In the genomic region with DNA sequence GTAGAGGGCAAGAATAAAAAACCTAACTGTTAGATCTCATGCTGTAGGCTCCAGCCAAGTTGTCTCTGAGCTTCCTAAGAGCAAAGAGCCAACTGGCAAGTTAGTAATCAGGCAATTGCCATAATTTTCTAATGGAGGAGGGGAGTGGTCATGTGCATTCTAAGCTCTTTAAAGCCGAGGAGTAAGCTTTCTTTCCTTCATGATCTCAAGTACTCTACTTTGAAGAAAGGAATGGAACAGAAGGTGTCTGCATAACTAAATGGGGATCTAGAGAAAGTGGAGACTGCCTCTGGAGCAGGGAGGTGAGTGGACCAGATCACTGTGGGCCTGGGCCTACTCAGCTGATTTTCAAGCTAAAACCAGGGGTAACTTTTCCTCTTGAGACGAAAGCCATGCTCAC, we compare ENCODE assay signal across 12 cellular contexts. TPM values are rescaled to one million over a fixed set of nuclear protein-coding genes. Genes with fewer than 3 reads are reported as not detected.
DNase-seq lines count a peak whose midpoint lies in the region; ATAC-seq and TF ChIP-seq lines count a peak whose summit lies in the region.
"Had no signal": no experiment of that assay in that cellular context is flagged by ENCODE, and none has a peak within 500 bp of the region (broad histone marks: within the 10 kb centered on the region; RNA-seq: fewer than 3 reads in every experiment).

No MANE protein-coding gene starts in this region.

- no peaks in the 10 kb centered on the region for H3K36me3 ChIP-seq in esophagus (ENCODE audit: control insufficient read depth in 2 of 2, insufficient read depth in 2 of 2, low read length in 1 of 2)
- H3K36me3 ChIP-seq in stomach smooth muscle (ENCODE audit: control insufficient read depth in 2 of 2, insufficient read depth in 2 of 2, low read length in 2 of 2), result peaks cover 5 to 11% of the 10 kb centered on the region in 2 donors

- H3K4me3 ChIP-seq in esophagus (ENCODE audit: low read depth in 1 of 2, low read length in 2 of 2) (no peak overlapping the region), stomach smooth muscle (ENCODE audit: low read length in 2 of 2) (no peak overlapping the region)
- H3K4me3 ChIP-seq: adrenal gland, left lung had no signal

- CTCF ChIA-PET in activated CD8-positive, alpha-beta memory T cell treated with anti-CD3 and anti-CD28 coated beads, Interleukin-2, amount 10 ng/mL, durations not matched to agents 7 days and 5 days (lab: Charles Lee), result interaction anchor here (0.9 to 4.2 kb wide), 7 partner anchors 9 to 297 kb away, joined by 3 to 26 read pairs (median 6); no protein-coding TSS in a partner anchor

- H3K27me3 ChIP-seq in esophagus (ENCODE audit: control insufficient read depth in 1 of 2, insufficient read depth in 2 of 2, low read length in 2 of 2) (no peaks in the 10 kb centered on the region), stomach smooth muscle (ENCODE audit: control insufficient read depth in 1 of 2, insufficient read depth in 2 of 2, low read length in 2 of 2) (no peaks in the 10 kb centered on the region)
- H3K27me3 ChIP-seq: adrenal gland, left lung had no signal

- no peaks in the 10 kb centered on the region for H3K9me3 Mint-ChIP-seq in activated CD8-positive, alpha-beta memory T cell treated with anti-CD3 and anti-CD28 coated beads, Interleukin-2, amount 10 ng/mL, durations not matched to agents 7 days and 5 days (ENCODE audit: low read depth)

- peaks cover 0 to 8% of the 10 kb centered on the region in 2 donors for H3K4me1 ChIP-seq in esophagus (ENCODE audit: control insufficient read depth in 2 of 2, insufficient read depth in 2 of 2, low read length in 1 of 2)
- peaks cover 10% of the 10 kb centered on the region for H3K4me1 ChIP-seq in stomach smooth muscle (ENCODE audit: control insufficient read depth, insufficient read depth, low read length)

- H3K27me3 Mint-ChIP-seq in activated CD8-positive, alpha-beta memory T cell treated with anti-CD3 and anti-CD28 coated beads, Interleukin-2, amount 10 ng/mL, durations not matched to agents 7 days and 5 days, result no peaks in the 10 kb centered on the region

- 65 to 72% methylated on average over 2 of the region's 2 CpGs for WGBS in esophagus, 2 donors

- no peak overlapping the region for H3K9ac ChIP-seq in stomach smooth muscle (ENCODE audit: low read length in 2 of 2)

- peak overlapping the region; percentile 59 for H3K27ac Mint-ChIP-seq in activated CD8-positive, alpha-beta memory T cell treated with anti-CD3 and anti-CD28 coated beads, Interleukin-2, amount 10 ng/mL, durations not matched to agents 7 days and 5 days

- no peak for DNase-seq in activated CD8-positive, alpha-beta memory T cell treated with anti-CD3 and anti-CD28 coated beads, Interleukin-2, amount 10 ng/mL, durations not matched to agents 7 days and 5 days
- no peak for DNase-seq in activated CD8-positive, alpha-beta memory T cell treated with anti-CD3 and anti-CD28 coated beads for 24 hours
- no peak for DNase-seq in T-helper 2 cell
- DNase-seq in stimulated activated CD4-positive, alpha-beta T cell treated with anti-CD3 and anti-CD28 coated beads, Interleukin-1b, Interleukin-23, amount 100 ng/mL, for 48 hours, result no peak
- DNase-seq: activated CD4-positive, CD25-positive, alpha-beta regulatory T cell; adrenal gland; left lung; NCI-H510A treated with DMSO at 0.1 percent for 48 hours had no signal

- no peak for ATAC-seq in activated CD8-positive, alpha-beta memory T cell treated with anti-CD3 and anti-CD28 coated beads, Interleukin-2, amount 10 ng/mL, durations not matched to agents 7 days and 5 days
- ATAC-seq in GM21723 (IDR thresholded peaks at IDR 0.05; ENCODE audit: unreplicated experiment), result no peak

- H3K27ac ChIP-seq in esophagus (ENCODE audit: low read depth in 2 of 2, low read length in 1 of 2), result peak overlapping the region; percentile 11 to 76
- H3K27ac ChIP-seq in stomach smooth muscle (ENCODE audit: low read length), result peak overlapping the region; percentile 19

- TF ChIP-seq POLR2A in Raji (IDR thresholded peaks at IDR 0.05; ENCODE audit: insufficient read depth, low read depth, low read length), result 0 out of 2 replicates have a peak, but pooled peaks have one; percentile 10

- H3K4me1 Mint-ChIP-seq in activated CD8-positive, alpha-beta memory T cell treated with anti-CD3 and anti-CD28 coated beads, Interleukin-2, amount 10 ng/mL, durations not matched to agents 7 days and 5 days, result peaks cover 40% of the 10 kb centered on the region

- H3K9me3 ChIP-seq in esophagus (ENCODE audit: control insufficient read depth in 2 of 2, insufficient read depth in 1 of 2, low read depth in 1 of 2, low read length in 1 of 2) (no peaks in the 10 kb centered on the region), stomach smooth muscle (ENCODE audit: control insufficient read depth in 2 of 2, low read length in 2 of 2) (no peaks in the 10 kb centered on the region)
- H3K9me3 ChIP-seq: adrenal gland, left lung had no signal

- H3K4me3 Mint-ChIP-seq in activated CD8-positive, alpha-beta memory T cell treated with anti-CD3 and anti-CD28 coated beads, Interleukin-2, amount 10 ng/mL, durations not matched to agents 7 days and 5 days, result no peak overlapping the region

- H3K36me3 Mint-ChIP-seq in activated CD8-positive, alpha-beta memory T cell treated with anti-CD3 and anti-CD28 coated beads, Interleukin-2, amount 10 ng/mL, durations not matched to agents 7 days and 5 days, result peaks cover 60% of the 10 kb centered on the region

RNA-seq across cellular contexts. Expression of gene TOMM7, which starts 37.7 kb away (rescaled TPM):
- total RNA-seq in activated CD8-positive, alpha-beta memory T cell treated with anti-CD3 and anti-CD28 coated beads, Interleukin-2, amount 10 ng/mL, durations not matched to agents 7 days and 5 days, result 100 to 1,000 TPM; 199 to 229 TPM
- 100 to 1,000 TPM in 1 of 2 donors, 10 to 100 TPM in 1; 87.5 to 249 TPM for polyA plus RNA-seq in esophagus
